In genomic region chr3:172332256-172333041, GRCh38 we compare ENCODE assay signal across 8 cellular contexts.
DNase-seq lines count a peak whose midpoint lies in the region; ATAC-seq and TF ChIP-seq lines count a peak whose summit lies in the region.

No MANE protein-coding gene starts in this region.

- WGBS in heart right ventricle, 2 donors: 40 to 44% methylated on average over 2 of the region's 2 CpGs

- H3K9me3 ChIP-seq in DND-41 (ENCODE audit: insufficient read depth, low read length, severe bottlenecking) (no peaks in the 10 kb centered on the region), MM.1S (replicated peaks; ENCODE audit: insufficient read depth, low read length) (no peaks in the 10 kb centered on the region), heart right ventricle (no peaks in the 10 kb centered on the region)

- DNase-seq in DND-41 (peak; percentile 72), MM.1S (peak; percentile 64), SKM-1 treated with dmso at 0.1 percent for 144 hours (lab: John Stamatoyannopoulos, UW; ENCODE audit: unreplicated experiment) (peak; percentile 21), heart right ventricle (peak in 1 of 2 donors; percentile 75)
- peak; percentile 40 for DNase-seq in activated naive CD8-positive, alpha-beta T cell treated with anti-CD3 and anti-CD28 coated beads for 36 hours

- no peaks in the 10 kb centered on the region for H3K9me3 Mint-ChIP-seq in activated naive CD8-positive, alpha-beta T cell treated with anti-CD3 and anti-CD28 coated beads for 36 hours

- H3K4me3 Mint-ChIP-seq in activated naive CD8-positive, alpha-beta T cell treated with anti-CD3 and anti-CD28 coated beads for 36 hours: no peak overlapping the region

- H3K9ac ChIP-seq in DND-41 (ENCODE audit: low read depth, low read length) (no peak overlapping the region), MM.1S (ENCODE audit: low read length) (no peak overlapping the region), rectal smooth muscle tissue (ENCODE audit: low read length) (no peak overlapping the region)

- H4K20me1 ChIP-seq in DND-41 (ENCODE audit: insufficient read depth, low read length): no peaks in the 10 kb centered on the region
- no peaks in the 10 kb centered on the region for H4K20me1 ChIP-seq in MM.1S (ENCODE audit: insufficient read depth, low read length)

- H3K27me3 Mint-ChIP-seq in activated naive CD8-positive, alpha-beta T cell treated with anti-CD3 and anti-CD28 coated beads for 36 hours: no peaks in the 10 kb centered on the region

- H3K79me2 ChIP-seq in DND-41 (ENCODE audit: insufficient read depth, low read length) (no peaks in the 10 kb centered on the region), MM.1S (ENCODE audit: low read length) (peaks cover 14% of the 10 kb centered on the region)

- H3K36me3 ChIP-seq in DND-41 (ENCODE audit: insufficient read depth, low read length) (no peaks in the 10 kb centered on the region), MM.1S (replicated peaks; ENCODE audit: insufficient read depth, low read length) (peaks cover 9% of the 10 kb centered on the region), heart right ventricle (peaks cover 0 to 99% (median 33%) of the 10 kb centered on the region in 9 donors), rectal smooth muscle tissue (ENCODE audit: control insufficient read depth, insufficient read depth, low read length) (peaks cover 6% of the 10 kb centered on the region)

- no peaks in the 10 kb centered on the region for H3K9me2 ChIP-seq in MM.1S (replicated peaks; ENCODE audit: insufficient read depth, low read length)

- H3K4me3 ChIP-seq in DND-41 (ENCODE audit: low read depth in 1 of 2, low read length in 2 of 2) (no peak overlapping the region), MM.1S (ENCODE audit: low read length) (no peak overlapping the region), heart right ventricle (no peak overlapping the region), rectal smooth muscle tissue (ENCODE audit: low read length) (no peak overlapping the region)

- H3K27ac Mint-ChIP-seq in activated naive CD8-positive, alpha-beta T cell treated with anti-CD3 and anti-CD28 coated beads for 36 hours: no peak overlapping the region

- H2AFZ ChIP-seq in DND-41 (ENCODE audit: low read depth, low read length): no peak overlapping the region
- no peak overlapping the region for H2AFZ ChIP-seq in MM.1S (ENCODE audit: low read length)

- H3K27ac ChIP-seq in DND-41 (ENCODE audit: low read length): no peak overlapping the region
- no peak overlapping the region for H3K27ac ChIP-seq in MM.1S (ENCODE audit: low read length)
- peak overlapping the region in 6 of 10 donors; percentile 22 to 62 (median 40) for H3K27ac ChIP-seq in heart right ventricle
- peak overlapping the region; percentile 23 for H3K27ac ChIP-seq in rectal smooth muscle tissue (ENCODE audit: low read depth, low read length)

- intact Hi-C loops in heart right ventricle (cut with DNase I): loop anchor here in 6 of 10 donors (2.0 to 10.0 kb wide), 8 partner anchors 45 to 498 kb away; partner anchors contain the start of gene FNDC3B (in 2 of the 6)

- no peak overlapping the region for H3K4me2 ChIP-seq in DND-41 (ENCODE audit: insufficient read depth, low read length)
- H3K4me2 ChIP-seq in MM.1S (ENCODE audit: low read depth, low read length): no peak overlapping the region

- H3K27me3 ChIP-seq in DND-41 (ENCODE audit: insufficient read depth, low read length, poor library complexity) (no peaks in the 10 kb centered on the region), MM.1S (replicated peaks; ENCODE audit: insufficient read depth, low read length) (no peaks in the 10 kb centered on the region), heart right ventricle (no peaks in the 10 kb centered on the region), rectal smooth muscle tissue (ENCODE audit: control insufficient read depth, insufficient read depth, low read length) (no peaks in the 10 kb centered on the region)

- H3F3A ChIP-seq in MM.1S (ENCODE audit: insufficient read depth, low read length): no peaks in the 10 kb centered on the region

- ATAC-seq in DND-41 (ENCODE audit: insufficient read depth, low read depth): peak; percentile 96
- ATAC-seq in GM21737 (IDR thresholded peaks at IDR 0.05; ENCODE audit: unreplicated experiment): peak; percentile 84
- peak; percentile 80 to 91 (median 88) for ATAC-seq in heart right ventricle
- no peak for ATAC-seq in HG02884 (IDR thresholded peaks at IDR 0.05; ENCODE audit: unreplicated experiment)

- TF ChIP-seq CTCF in DND-41 (IDR thresholded peaks at IDR 0.05; ENCODE audit: borderline replicate concordance, extremely low read depth, low read length, poor library complexity, severe bottlenecking): peak; percentile 97
- TF ChIP-seq CTCF in MM.1S (IDR thresholded peaks at IDR 0.05; ENCODE audit: low read length): peak; percentile 99
- peak; percentile 69 to 95 (median 91) for TF ChIP-seq CTCF in heart right ventricle (IDR thresholded peaks at IDR 0.05)

- peaks cover 1% of the 10 kb centered on the region for H3K4me1 Mint-ChIP-seq in activated naive CD8-positive, alpha-beta T cell treated with anti-CD3 and anti-CD28 coated beads for 36 hours

- H3K36me3 Mint-ChIP-seq in activated naive CD8-positive, alpha-beta T cell treated with anti-CD3 and anti-CD28 coated beads for 36 hours: peaks cover 8% of the 10 kb centered on the region

- H3K4me1 ChIP-seq in DND-41 (ENCODE audit: insufficient read depth, low read length) (0 out of 2 replicates have a peak, but pooled peaks cover 3% of the 10 kb centered on the region), MM.1S (ENCODE audit: low read length) (no peaks in the 10 kb centered on the region), heart right ventricle (peaks cover 0 to 17% (median 6%) of the 10 kb centered on the region in 9 donors), rectal smooth muscle tissue (ENCODE audit: control insufficient read depth, insufficient read depth, low read length) (no peaks in the 10 kb centered on the region)

Comparison
In these comparisons a context has a peak if more than half of its experiments do, and no peak if none do; other contexts are left out.
1. H3K27ac ChIP-seq: peak in heart right ventricle (6 of 10) and rectal smooth muscle tissue (single experiment); none in DND-41 (single experiment) and MM.1S (single experiment).
2. Peak in every context shown above with its lines, with median percentiles within 50 percentile points of each other: CTCF ChIP-seq.